Comparison of ENCODE assay signal across 16 cellular contexts in genomic region chr5:142608094-142608493, GRCh38.
"Had no signal": no experiment of that assay in that cellular context is flagged by ENCODE, and none has a peak within 500 bp of the region (broad histone marks: within the 10 kb centered on the region; RNA-seq: fewer than 3 reads in every experiment).

No MANE protein-coding gene starts in this region.

- H3K9me3 ChIP-seq: adrenal gland, breast epithelium, esophagus squamous epithelium, gastrocnemius medialis, prostate gland, tibial nerve, uterus had no signal

- FAIRE-seq: colon had no signal

- H3K4me1 ChIP-seq: adrenal gland, breast epithelium, esophagus squamous epithelium, prostate gland, uterus had no signal

- H3K4me3 ChIP-seq: adrenal gland, breast epithelium, esophagus squamous epithelium, gastrocnemius medialis, prostate gland, tibial nerve, uterus had no signal

- ATAC-seq: gastrocnemius medialis; left ventricle myocardium superior; naive thymus-derived CD8-positive, alpha-beta T cell had no signal

- DNase-seq: activated CD4-positive, alpha-beta T cell treated with anti-CD3 and anti-CD28 coated beads for 1 hour; activated CD4-positive, alpha-beta T cell treated with anti-CD3 and anti-CD28 coated beads, Interleukin-2, amount 50 U/mL, for 1 hour; activated T-cell treated with anti-CD3 and anti-CD28 coated beads, Interleukin-2, amount 50 U/mL, for 1 hour; adrenal gland; esophagus squamous epithelium; gastrocnemius medialis; hippocampal formation; kidney glomerular epithelial cell; left ventricle myocardium superior; naive thymus-derived CD8-positive, alpha-beta T cell; T-helper 1 cell; uterus had no signal

- H3K27me3 ChIP-seq: breast epithelium, esophagus squamous epithelium, gastrocnemius medialis, tibial nerve, uterus had no signal

- H3K27ac ChIP-seq: adrenal gland, breast epithelium, prostate gland, uterus had no signal

- H3K36me3 ChIP-seq: adrenal gland, breast epithelium, esophagus squamous epithelium, gastrocnemius medialis, prostate gland, tibial nerve, uterus had no signal
